Comparison of ENCODE assay signal across 1 cellular context in the genomic region with DNA sequence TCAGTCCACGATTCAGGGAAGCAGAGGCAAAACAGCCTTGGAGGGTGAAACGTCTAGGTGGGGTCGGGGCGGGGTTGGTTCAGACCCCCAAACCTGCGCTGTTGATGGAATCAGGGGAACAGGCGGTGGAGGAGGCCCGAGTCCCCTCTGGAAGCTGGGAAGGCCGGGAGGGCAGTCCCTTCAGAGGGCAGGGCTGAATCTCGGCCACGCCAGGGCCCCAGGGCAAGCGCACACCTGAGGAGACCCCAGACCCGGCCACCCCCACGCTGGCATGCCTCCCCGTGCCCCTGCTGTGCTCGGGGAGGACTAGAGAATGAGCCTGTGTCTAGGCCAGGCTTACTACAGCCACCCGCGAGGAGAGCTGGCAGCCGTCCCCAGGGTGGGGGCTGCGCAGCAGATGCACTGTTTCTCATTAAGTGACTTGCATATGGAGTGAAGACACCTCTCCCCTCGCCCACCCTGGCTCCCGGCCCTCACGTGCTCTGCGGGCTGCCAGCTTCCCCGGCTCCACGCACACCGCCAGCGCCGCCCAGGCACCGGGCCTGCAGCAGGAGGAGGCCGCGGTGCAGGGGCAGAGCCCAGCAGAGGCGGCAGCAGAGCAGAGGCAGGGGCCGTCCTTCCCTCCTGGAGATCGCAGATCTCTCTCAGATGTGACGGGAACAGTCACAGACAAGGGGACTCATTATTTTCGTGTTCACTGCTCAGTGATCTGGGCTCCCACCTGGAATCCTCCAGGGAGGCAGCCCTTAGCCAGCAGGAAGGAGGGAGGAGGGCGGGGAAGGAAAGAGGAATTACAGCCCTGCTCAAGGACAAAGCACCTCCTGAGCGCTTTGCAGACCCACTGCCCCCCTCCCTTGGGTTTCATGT.
A peak's percentile ranks its signal among the peaks of the same experiment; 100 is the strongest.
TF ChIP-seq lines count a peak whose summit lies in the region.

No MANE protein-coding gene starts in this region.

TF ChIP-seq in H1, 55 proteins besides CTCF, POLR2A, EP300 and RAD21:
- peak; percentile 73 for TF ChIP-seq TBP (IDR thresholded peaks at IDR 0.05; ENCODE audit: low read depth, low read length)
- TF ChIP-seq YY1 (IDR thresholded peaks at IDR 0.05; ENCODE audit: low read depth, low read length), result no peak
- TF ChIP-seq, protein P1, sequence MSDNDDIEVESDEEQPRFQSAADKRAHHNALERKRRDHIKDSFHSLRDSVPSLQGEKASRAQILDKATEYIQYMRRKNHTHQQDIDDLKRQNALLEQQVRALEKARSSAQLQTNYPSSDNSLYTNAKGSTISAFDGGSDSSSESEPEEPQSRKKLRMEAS (IDR thresholded peaks at IDR 0.05), result peak; percentile 79
- TF ChIP-seq ASH2L (IDR thresholded peaks at IDR 0.05; ENCODE audit: low read length), result peak; percentile 28
- TF ChIP-seq, protein P2, sequence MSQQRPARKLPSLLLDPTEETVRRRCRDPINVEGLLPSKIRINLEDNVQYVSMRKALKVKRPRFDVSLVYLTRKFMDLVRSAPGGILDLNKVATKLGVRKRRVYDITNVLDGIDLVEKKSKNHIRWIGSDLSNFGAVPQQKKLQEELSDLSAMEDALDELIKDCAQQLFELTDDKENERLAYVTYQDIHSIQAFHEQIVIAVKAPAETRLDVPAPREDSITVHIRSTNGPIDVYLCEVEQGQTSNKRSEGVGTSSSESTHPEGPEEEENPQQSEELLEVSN (IDR thresholded peaks at IDR 0.05), result peak; percentile 57; the same call in 1 of the 2 replicates
